7 cellular contexts compared by ENCODE assay signal in the genomic region with DNA sequence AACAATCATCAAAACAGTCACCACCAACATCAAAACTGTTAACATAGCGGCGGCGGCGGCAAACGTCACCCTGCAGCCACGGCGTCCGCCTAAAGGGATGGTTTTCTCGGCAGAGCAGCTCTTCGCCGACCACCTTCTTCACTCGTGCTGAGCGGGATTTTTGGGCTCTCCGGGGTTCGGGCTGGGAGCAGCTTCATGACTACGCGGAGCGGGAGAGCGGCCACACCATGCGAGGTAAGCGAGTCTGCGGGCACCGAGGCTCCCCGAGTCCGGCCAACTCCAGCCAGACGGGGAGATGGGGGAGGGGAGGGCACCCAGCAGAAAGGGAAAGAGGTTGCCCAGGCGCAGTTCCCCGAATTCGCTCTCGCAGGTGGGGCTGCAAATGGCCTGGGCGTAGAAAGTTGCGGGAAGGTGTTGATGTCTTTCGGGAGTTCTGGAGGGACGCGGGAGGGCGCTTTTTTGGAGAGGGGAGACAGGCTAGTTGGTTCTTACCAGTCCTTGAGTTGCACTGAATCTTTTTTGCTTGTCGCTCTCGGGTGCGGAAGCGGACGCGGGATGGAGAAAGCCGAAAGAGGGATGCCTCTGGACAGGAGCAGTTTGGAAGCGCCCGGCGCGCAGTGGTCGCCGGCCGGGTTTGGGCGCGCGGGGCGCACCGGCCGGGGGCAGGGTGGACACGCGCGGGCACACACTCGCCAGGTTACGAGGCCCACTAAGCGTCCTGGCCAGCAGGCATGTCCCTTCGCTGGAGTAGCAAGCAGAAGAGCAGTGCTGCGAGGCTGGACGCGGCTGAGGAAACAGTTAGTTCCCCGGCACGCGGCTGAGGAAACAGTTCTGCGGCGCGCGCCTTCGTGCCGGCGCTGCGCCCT. TPM values are rescaled to one million over a fixed set of nuclear protein-coding genes. Genes with fewer than 3 reads are reported as not detected.
DNase-seq lines count a peak whose midpoint lies in the region; ATAC-seq, FAIRE-seq and TF ChIP-seq lines count a peak whose summit lies in the region.

No MANE protein-coding gene starts in this region.

- intact Hi-C loops in sigmoid colon (cut with DNase I), result no loop called here

- no peak for ATAC-seq in HG03039 (IDR thresholded peaks at IDR 0.05; ENCODE audit: unreplicated experiment)
- ATAC-seq in HG02938 (IDR thresholded peaks at IDR 0.05; ENCODE audit: unreplicated experiment), result no peak

- H3K27ac Mint-ChIP-seq in astrocyte (ENCODE audit: unreplicated experiment), result peak overlapping the region; percentile 70

- under 1% methylated on average over 77 of the region's 77 CpGs for WGBS in HUES64
- 1 to 3% methylated on average over 77 of the region's 77 CpGs for WGBS in sigmoid colon, 2 donors

- H3K9me3 ChIP-seq in HUES64 (ENCODE audit: insufficient read depth, low read depth, low read length), result no peaks in the 10 kb centered on the region
- no peaks in the 10 kb centered on the region for H3K9me3 ChIP-seq in astrocyte (ENCODE audit: insufficient read depth, low read depth, low read length)
- no peaks in the 10 kb centered on the region for H3K9me3 ChIP-seq in iPS-18a (ENCODE audit: control insufficient read depth, low read depth, low read length)
- no peaks in the 10 kb centered on the region for H3K9me3 ChIP-seq in sigmoid colon

- FAIRE-seq in astrocyte (lab: Jason Lieb, UNC), result no peak

- DNase-seq in GM13976 (ENCODE audit: low spot score), result peak; percentile 44
- DNase-seq in astrocyte (ENCODE audit: low read depth), result peak; percentile 51
- DNase-seq in sigmoid colon, result no peak

- in situ Hi-C loops in GM13976 (cut with MboI; ENCODE audit: low sequenced_read_pairs, unreplicated experiment), result no loop called here

- peak overlapping the region; percentile 87 for H2AFZ ChIP-seq in astrocyte (ENCODE audit: low read depth, low read length)

- H3K27ac ChIP-seq in HUES64 (ENCODE audit: low read depth, low read length) (no peak overlapping the region), astrocyte (ENCODE audit: low read depth, low read length) (no peak overlapping the region), iPS-18a (ENCODE audit: low read length) (no peak overlapping the region), sigmoid colon (peak overlapping the region in 2 of 4 donors; percentile 35 to 40)

- TF ChIP-seq POLR2A in sigmoid colon (IDR thresholded peaks at IDR 0.05), result no peak

- no peaks in the 10 kb centered on the region for H3K79me2 ChIP-seq in astrocyte (ENCODE audit: insufficient read depth, low read length)

- peaks cover 36% of the 10 kb centered on the region for H3K4me1 ChIP-seq in HUES64 (ENCODE audit: insufficient read depth, low read length)
- peaks cover 10% of the 10 kb centered on the region for H3K4me1 ChIP-seq in astrocyte (ENCODE audit: insufficient read depth, low read length)
- H3K4me1 ChIP-seq in iPS-18a (ENCODE audit: control insufficient read depth, low read depth, low read length), result peaks cover 34% of the 10 kb centered on the region
- peaks cover 0 to 40% (median 30%) of the 10 kb centered on the region in 4 donors for H3K4me1 ChIP-seq in sigmoid colon

- H3K4me2 ChIP-seq in astrocyte (ENCODE audit: low read length), result peak overlapping the region; percentile 96

- H3K27me3 ChIP-seq in HUES64 (ENCODE audit: insufficient read depth, low read length) (peaks cover 76% of the 10 kb centered on the region), astrocyte (ENCODE audit: insufficient read depth, low read length) (peaks cover 14% of the 10 kb centered on the region), iPS-18a (ENCODE audit: control insufficient read depth, insufficient read depth, low read length) (peaks cover 49% of the 10 kb centered on the region), sigmoid colon (peaks cover 12 to 48% (median 24%) of the 10 kb centered on the region in 3 donors)

- H3K4me3 Mint-ChIP-seq in astrocyte (ENCODE audit: unreplicated experiment), result peak overlapping the region; percentile 97

- peak overlapping the region; percentile 72 for H3K4me3 ChIP-seq in HUES64 (ENCODE audit: low read length)
- H3K4me3 ChIP-seq in astrocyte (ENCODE audit: insufficient read depth, low read depth, low read length), result peak overlapping the region; percentile 75
- H3K4me3 ChIP-seq in iPS-18a (ENCODE audit: low read length), result peak overlapping the region; percentile 72
- peak overlapping the region; percentile 36 to 59 (median 50) for H3K4me3 ChIP-seq in sigmoid colon

- no peaks in the 10 kb centered on the region for H3K9me3 Mint-ChIP-seq in astrocyte (ENCODE audit: unreplicated experiment)

- H3K36me3 ChIP-seq in HUES64 (ENCODE audit: insufficient read depth, low read length) (no peaks in the 10 kb centered on the region), astrocyte (ENCODE audit: insufficient read depth, low read length) (no peaks in the 10 kb centered on the region), iPS-18a (ENCODE audit: control insufficient read depth, low read depth, low read length) (no peaks in the 10 kb centered on the region), sigmoid colon (no peaks in the 10 kb centered on the region)

- H3K9ac ChIP-seq in HUES64 (ENCODE audit: low read depth, low read length) (0 out of 2 replicates have a peak overlapping the region, but pooled peaks have one; percentile 17), astrocyte (ENCODE audit: low read length) (peak overlapping the region; percentile 68), iPS-18a (ENCODE audit: low read length) (peak overlapping the region; percentile 52)

- no peak for TF ChIP-seq EP300 in sigmoid colon (IDR thresholded peaks at IDR 0.05)

- peaks cover 4% of the 10 kb centered on the region for H3K4me1 Mint-ChIP-seq in astrocyte (ENCODE audit: low read depth, unreplicated experiment)

- TF ChIP-seq CTCF in GM13976 (IDR thresholded peaks at IDR 0.05; ENCODE audit: borderline replicate concordance, control extremely low read depth, extremely low read depth, insufficient read depth, missing control alignments), result no peak
- no peak for TF ChIP-seq CTCF in astrocyte (IDR thresholded peaks at IDR 0.05; ENCODE audit: insufficient read depth, low read depth, low read length)
- TF ChIP-seq CTCF in sigmoid colon (IDR thresholded peaks at IDR 0.05), result no peak

- H3K27me3 Mint-ChIP-seq in astrocyte (ENCODE audit: low read depth, unreplicated experiment), result peaks cover 42% of the 10 kb centered on the region

- no peaks in the 10 kb centered on the region for H3K36me3 Mint-ChIP-seq in astrocyte (ENCODE audit: low read depth, unreplicated experiment)

- H4K20me1 ChIP-seq in astrocyte (ENCODE audit: insufficient read depth, low read length), result no peaks in the 10 kb centered on the region

RNA-seq across cellular contexts. Expression of gene RORB, which starts 0.8 kb away (rescaled TPM):
- polyA plus RNA-seq in HUES64 (2013, experiment 1 of 2), result 1.3 TPM
- 1.1 TPM for polyA plus RNA-seq in HUES64 (2013, experiment 2 of 2)
- total RNA-seq in astrocyte, result 0.11 and 0.17 TPM in 2 replicates
- total RNA-seq in sigmoid colon, result 1 to 10 TPM in 2 of 4 donors, under 1 TPM in 2; 0.27 to 1.9 (median 0.95) TPM
- under 1 TPM in 1 of 3 donors, not detected in 2; 0.03 TPM for polyA plus RNA-seq in sigmoid colon

Comparison
In these comparisons a context has a peak if more than half of its experiments do, and no peak if none do; other contexts are left out.
1. H3K9ac ChIP-seq: peak in every context shown above with its lines; median percentile 68 in astrocyte; 52 in iPS-18a; 17 in HUES64.